12 cellular contexts compared by ENCODE assay signal in genomic region chr6:122580731-122581130, GRCh38. TPM values are rescaled to one million over a fixed set of nuclear protein-coding genes. Genes with fewer than 3 reads are reported as not detected.
A peak's percentile ranks its signal among the peaks of the same experiment; 100 is the strongest.
DNase-seq lines count a peak whose midpoint lies in the region; ATAC-seq and TF ChIP-seq lines count a peak whose summit lies in the region.
"Had no signal": no experiment of that assay in that cellular context is flagged by ENCODE, and none has a peak within 500 bp of the region (broad histone marks: within the 10 kb centered on the region; RNA-seq: fewer than 3 reads in every experiment).

No MANE protein-coding gene starts in this region.

- H3K27me3 Mint-ChIP-seq in GM23338 (ENCODE audit: insufficient read depth, low read depth, poor library complexity) (no peaks in the 10 kb centered on the region), neural progenitor cell (ENCODE audit: insufficient read depth, low read depth) (no peaks in the 10 kb centered on the region)

- H3K4me1 ChIP-seq in GM23338 (ENCODE audit: insufficient read depth) (no peaks in the 10 kb centered on the region), neural progenitor cell (no peaks in the 10 kb centered on the region)

- no peak overlapping the region for H3K9ac ChIP-seq in neural progenitor cell

- H3K4me3 Mint-ChIP-seq in GM23338: no peak overlapping the region
- H3K4me3 Mint-ChIP-seq in neural progenitor cell: no peak overlapping the region
- H3K4me3 Mint-ChIP-seq: stimulated activated effector memory CD8-positive, alpha-beta T cell treated with anti-CD3 and anti-CD28 coated beads, Interleukin-12 subunit alpha, Interleukin-12 subunit beta, amount 100 ng/mL, for 72 hours had no signal

- H3F3A ChIP-seq in GM23338 (replicated peaks; ENCODE audit: low read depth): no peaks in the 10 kb centered on the region
- no peaks in the 10 kb centered on the region for H3F3A ChIP-seq in neural progenitor cell (ENCODE audit: low read depth)

- no peak overlapping the region for H2AFZ ChIP-seq in GM23338
- H2AFZ ChIP-seq in neural progenitor cell (replicated peaks): no peak overlapping the region

- peaks cover 57% of the 10 kb centered on the region for H3K36me3 Mint-ChIP-seq in GM23338 (ENCODE audit: low read depth)
- no peaks in the 10 kb centered on the region for H3K36me3 Mint-ChIP-seq in neural progenitor cell
- H3K36me3 Mint-ChIP-seq: stimulated activated effector memory CD8-positive, alpha-beta T cell treated with anti-CD3 and anti-CD28 coated beads, Interleukin-12 subunit alpha, Interleukin-12 subunit beta, amount 100 ng/mL, for 72 hours had no signal

- ATAC-seq in GM23338: peak; percentile 47; the same call in 2 of the 3 replicates
- ATAC-seq in HG02588 (IDR thresholded peaks at IDR 0.05; ENCODE audit: unreplicated experiment): no peak
- ATAC-seq in GM21515 (IDR thresholded peaks at IDR 0.05; ENCODE audit: unreplicated experiment): no peak
- ATAC-seq: activated CD4-positive, CD25-positive, alpha-beta regulatory T cell treated with anti-CD3 and anti-CD28 coated beads, Interleukin-2, amount 50 U/mL, for 24 hours; left lobe of liver; stimulated activated effector memory CD8-positive, alpha-beta T cell treated with anti-CD3 and anti-CD28 coated beads, Interleukin-12 subunit alpha, Interleukin-12 subunit beta, amount 100 ng/mL, for 72 hours had no signal

- H3K4me2 ChIP-seq in GM23338: no peak overlapping the region
- H3K4me2 ChIP-seq in neural progenitor cell: no peak overlapping the region

- peaks cover 15% of the 10 kb centered on the region; the same call in 2 of the 3 replicates for H3K9me3 Mint-ChIP-seq in GM23338
- no peaks in the 10 kb centered on the region for H3K9me3 Mint-ChIP-seq in neural progenitor cell

- H4K20me1 ChIP-seq in GM23338 (replicated peaks; ENCODE audit: insufficient read depth) (0 out of 2 replicates have a peak, but pooled peaks cover 4% of the 10 kb centered on the region), neural progenitor cell (ENCODE audit: low read depth) (no peaks in the 10 kb centered on the region)

- no peaks in the 10 kb centered on the region for H3K9me2 ChIP-seq in GM23338 (ENCODE audit: insufficient read depth)

- H3K9me3 ChIP-seq in neural progenitor cell (ENCODE audit: low read depth): no peaks in the 10 kb centered on the region

- H3K79me2 ChIP-seq in GM23338 (replicated peaks; ENCODE audit: insufficient read depth): peaks cover 11% of the 10 kb centered on the region
- peaks cover 16% of the 10 kb centered on the region for H3K79me2 ChIP-seq in neural progenitor cell (ENCODE audit: low read depth)

- H3K27ac Mint-ChIP-seq in GM23338: no peak overlapping the region; the same call in 1 of the 2 replicates
- no peak overlapping the region for H3K27ac Mint-ChIP-seq in neural progenitor cell
- H3K27ac Mint-ChIP-seq: stimulated activated effector memory CD8-positive, alpha-beta T cell treated with anti-CD3 and anti-CD28 coated beads, Interleukin-12 subunit alpha, Interleukin-12 subunit beta, amount 100 ng/mL, for 72 hours had no signal

- H3K27me3 ChIP-seq in GM23338 (ENCODE audit: insufficient read depth) (no peaks in the 10 kb centered on the region), neural progenitor cell (no peaks in the 10 kb centered on the region)

- H3K4me1 Mint-ChIP-seq in GM23338 (peaks cover 2% of the 10 kb centered on the region; the same call in 2 of the 3 replicates), neural progenitor cell (no peaks in the 10 kb centered on the region)
- H3K4me1 Mint-ChIP-seq: stimulated activated effector memory CD8-positive, alpha-beta T cell treated with anti-CD3 and anti-CD28 coated beads, Interleukin-12 subunit alpha, Interleukin-12 subunit beta, amount 100 ng/mL, for 72 hours had no signal

- H3K27ac ChIP-seq in GM23338 (ENCODE audit: low read depth) (no peak overlapping the region), neural progenitor cell (no peak overlapping the region)

- DNase-seq in GM23338 (ENCODE audit: low spot score) (peak; percentile 22), NB4 (ENCODE audit: low read depth) (peak; percentile 13), astrocyte of the hippocampus (ENCODE audit: low read depth, low spot score) (peak; percentile 11), neural progenitor cell (ENCODE audit: low spot score) (no peak), COLO829 (ENCODE audit: low spot score) (no peak)
- DNase-seq: central memory CD4-positive, alpha-beta T cell; stimulated activated CD4-positive, alpha-beta T cell treated with anti-CD3 and anti-CD28 coated beads, Interleukin-15, amount 100 ng/mL, for 24 hours had no signal

- H3K36me3 ChIP-seq in GM23338 (ENCODE audit: insufficient read depth) (peaks cover 3% of the 10 kb centered on the region; the same call in 1 of the 2 replicates), neural progenitor cell (peaks cover 22% of the 10 kb centered on the region)

- TF ChIP-seq POLR2A in NB4 (IDR thresholded peaks at IDR 0.05; ENCODE audit: extremely low read depth, insufficient read length): no peak

- H3K4me3 ChIP-seq in GM23338: no peak overlapping the region
- no peak overlapping the region for H3K4me3 ChIP-seq in NB4 (ENCODE audit: low read depth, low read length)
- H3K4me3 ChIP-seq in neural progenitor cell: no peak overlapping the region

- TF ChIP-seq CTCF in GM23338 (conservative IDR thresholded peaks at IDR 0.05; ENCODE audit: low read depth in 2 of 2) (peak; percentile 25 to 31; a peak in 3 of 4 replicates), NB4 (IDR thresholded peaks at IDR 0.05; ENCODE audit: low read depth, low read length) (no peak), neural progenitor cell (IDR thresholded peaks at IDR 0.05) (peak; percentile 7)

TF ChIP-seq in GM23338, 12 proteins besides CTCF, POLR2A, EP300 and RAD21 (continues in another document):
- TF ChIP-seq CREB1 (CRISPR knock-in tag; IDR thresholded peaks at IDR 0.05; ENCODE audit: low read depth) (no peak), JUNB (IDR thresholded peaks at IDR 0.05; ENCODE audit: unreplicated experiment) (no peak), ZNF114 (CRISPR knock-in tag; IDR thresholded peaks at IDR 0.05) (no peak), POLR2AphosphoS5 (IDR thresholded peaks at IDR 0.05; ENCODE audit: low read depth) (no peak), EZH2 (IDR thresholded peaks at IDR 0.05; ENCODE audit: low read depth, unreplicated experiment) (no peak)
- TF ChIP-seq, protein P1, sequence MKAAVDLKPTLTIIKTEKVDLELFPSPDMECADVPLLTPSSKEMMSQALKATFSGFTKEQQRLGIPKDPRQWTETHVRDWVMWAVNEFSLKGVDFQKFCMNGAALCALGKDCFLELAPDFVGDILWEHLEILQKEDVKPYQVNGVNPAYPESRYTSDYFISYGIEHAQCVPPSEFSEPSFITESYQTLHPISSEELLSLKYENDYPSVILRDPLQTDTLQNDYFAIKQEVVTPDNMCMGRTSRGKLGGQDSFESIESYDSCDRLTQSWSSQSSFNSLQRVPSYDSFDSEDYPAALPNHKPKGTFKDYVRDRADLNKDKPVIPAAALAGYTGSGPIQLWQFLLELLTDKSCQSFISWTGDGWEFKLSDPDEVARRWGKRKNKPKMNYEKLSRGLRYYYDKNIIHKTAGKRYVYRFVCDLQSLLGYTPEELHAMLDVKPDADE (IDR thresholded peaks at IDR 0.05): no peak
- TF ChIP-seq, protein P2, sequence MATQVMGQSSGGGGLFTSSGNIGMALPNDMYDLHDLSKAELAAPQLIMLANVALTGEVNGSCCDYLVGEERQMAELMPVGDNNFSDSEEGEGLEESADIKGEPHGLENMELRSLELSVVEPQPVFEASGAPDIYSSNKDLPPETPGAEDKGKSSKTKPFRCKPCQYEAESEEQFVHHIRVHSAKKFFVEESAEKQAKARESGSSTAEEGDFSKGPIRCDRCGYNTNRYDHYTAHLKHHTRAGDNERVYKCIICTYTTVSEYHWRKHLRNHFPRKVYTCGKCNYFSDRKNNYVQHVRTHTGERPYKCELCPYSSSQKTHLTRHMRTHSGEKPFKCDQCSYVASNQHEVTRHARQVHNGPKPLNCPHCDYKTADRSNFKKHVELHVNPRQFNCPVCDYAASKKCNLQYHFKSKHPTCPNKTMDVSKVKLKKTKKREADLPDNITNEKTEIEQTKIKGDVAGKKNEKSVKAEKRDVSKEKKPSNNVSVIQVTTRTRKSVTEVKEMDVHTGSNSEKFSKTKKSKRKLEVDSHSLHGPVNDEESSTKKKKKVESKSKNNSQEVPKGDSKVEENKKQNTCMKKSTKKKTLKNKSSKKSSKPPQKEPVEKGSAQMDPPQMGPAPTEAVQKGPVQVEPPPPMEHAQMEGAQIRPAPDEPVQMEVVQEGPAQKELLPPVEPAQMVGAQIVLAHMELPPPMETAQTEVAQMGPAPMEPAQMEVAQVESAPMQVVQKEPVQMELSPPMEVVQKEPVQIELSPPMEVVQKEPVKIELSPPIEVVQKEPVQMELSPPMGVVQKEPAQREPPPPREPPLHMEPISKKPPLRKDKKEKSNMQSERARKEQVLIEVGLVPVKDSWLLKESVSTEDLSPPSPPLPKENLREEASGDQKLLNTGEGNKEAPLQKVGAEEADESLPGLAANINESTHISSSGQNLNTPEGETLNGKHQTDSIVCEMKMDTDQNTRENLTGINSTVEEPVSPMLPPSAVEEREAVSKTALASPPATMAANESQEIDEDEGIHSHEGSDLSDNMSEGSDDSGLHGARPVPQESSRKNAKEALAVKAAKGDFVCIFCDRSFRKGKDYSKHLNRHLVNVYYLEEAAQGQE (IDR thresholded peaks at IDR 0.05; ENCODE audit: unreplicated experiment): no peak

RNA-seq across cellular contexts. Expression of gene PKIB, which starts 29.5 kb away (rescaled TPM):
- total RNA-seq in GM23338 (2014; rRNA removed; shearing (Covaris generic)): 170 TPM in 2 replicates
- 125 and 128 TPM in 2 replicates for polyA plus RNA-seq in GM23338 (2016; fragmentation: Nextera tagmentation; extraction: Ambion mirVana)
- 153 and 202 TPM in 2 replicates for total RNA-seq in neural progenitor cell (ENCODE audit: low replicate concordance)

Comparison
In these comparisons a context has a peak if more than half of its experiments do, and no peak if none do; other contexts are left out.
1. DNase-seq: peak in GM23338 (single experiment), NB4 (single experiment) and astrocyte of the hippocampus (single experiment); none in neural progenitor cell (single experiment) and COLO829 (single experiment).